Comparison of ENCODE assay signal across 21 cellular contexts in the genomic region with DNA sequence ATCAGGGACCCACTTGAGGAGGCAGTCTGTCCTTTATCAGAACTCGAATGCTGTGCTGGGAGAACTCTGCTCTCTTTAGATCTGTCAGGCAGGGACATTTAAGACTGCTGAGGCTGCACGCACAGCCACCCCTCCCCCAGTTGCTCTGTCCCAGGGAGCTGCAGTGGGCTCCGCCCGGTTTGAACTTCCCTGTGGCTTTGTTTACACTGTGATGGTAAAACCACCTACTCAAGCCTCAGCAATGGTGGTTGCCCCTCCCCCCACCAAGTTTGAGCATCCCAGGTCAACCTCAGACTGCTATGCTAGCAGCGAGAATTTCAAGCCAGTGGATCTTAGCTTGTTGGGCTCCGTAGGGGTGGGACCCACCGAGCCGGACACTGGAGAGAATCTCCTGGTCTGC. TPM values are rescaled to one million over a fixed set of nuclear protein-coding genes. Genes with fewer than 3 reads are reported as not detected.
DNase-seq lines count a peak whose midpoint lies in the region; ATAC-seq, FAIRE-seq and TF ChIP-seq lines count a peak whose summit lies in the region.
"Had no signal": no experiment of that assay in that cellular context is flagged by ENCODE, and none has a peak within 500 bp of the region (broad histone marks: within the 10 kb centered on the region; RNA-seq: fewer than 3 reads in every experiment).

No MANE protein-coding gene starts in this region.

- H3K27ac ChIP-seq in K562 (ENCODE audit: extremely low read depth, low read depth, low read length) = no peak overlapping the region
- no peak overlapping the region for H3K27ac ChIP-seq in HepG2 (ENCODE audit: extremely low read length, insufficient read depth, low read length)
- H3K27ac ChIP-seq: GM23248, SJCRH30 had no signal

- H4K20me1 ChIP-seq in K562 (replicated peaks; ENCODE audit: control insufficient read depth, insufficient read depth, low read length) (no peaks in the 10 kb centered on the region), HepG2 (ENCODE audit: insufficient read depth, low read length) (no peaks in the 10 kb centered on the region)
- H4K20me1 ChIP-seq: BLaER1 treated with 17β-estradiol and CSF1 and Interleukin-3, amounts not matched to agents 10 nM and 100 nM had no signal

- POLR2A ChIA-PET in K562 (lab: Yijun Ruan, JAX) = interaction anchor here (0.8 kb wide), 1 partner anchor 9 kb away, joined by 3 read pairs; no protein-coding TSS in a partner anchor
- POLR2A ChIA-PET in HepG2 (lab: Yijun Ruan, JAX) = no interaction called here

- FAIRE-seq in K562 (lab: Jason Lieb, UNC) = no peak
- no peak for FAIRE-seq in HepG2 (lab: Jason Lieb, UNC)
- FAIRE-seq: G401.6, GM12891 had no signal

- no peak for TF ChIP-seq RAD21 in K562 (CRISPR knock-in tag; conservative IDR thresholded peaks at IDR 0.05 in 1 of 2, IDR thresholded peaks at IDR 0.05 in 1 of 2)
- no peak for TF ChIP-seq RAD21 in HepG2 (CRISPR knock-in tag; IDR thresholded peaks at IDR 0.05)

- H3K27me3 ChIP-seq in K562 (ENCODE audit: control insufficient read depth in 2 of 2, insufficient read depth in 2 of 2, low read length in 2 of 2) (no peaks in the 10 kb centered on the region), HepG2 (ENCODE audit: control insufficient read depth in 1 of 2, insufficient read depth in 2 of 2, low read length in 2 of 2) (no peaks in the 10 kb centered on the region)
- H3K27me3 ChIP-seq: BLaER1 treated with 17β-estradiol and CSF1 and Interleukin-3, amounts not matched to agents 10 nM and 100 nM; SJCRH30 had no signal

- H3K9me3 ChIP-seq in K562 (replicated peaks; ENCODE audit: control insufficient read depth, insufficient read depth, low read depth, low read length) = no peaks in the 10 kb centered on the region
- H3K9me3 ChIP-seq in HepG2 (ENCODE audit: low read length) = no peaks in the 10 kb centered on the region
- H3K9me3 ChIP-seq: SJCRH30 had no signal

- no peak for TF ChIP-seq CTCF in K562 (IDR thresholded peaks at IDR 0.05 in 2 of 3, conservative IDR thresholded peaks at IDR 0.05 in 1 of 3; ENCODE audit: insufficient read depth in 2 of 3, low read depth in 1 of 3, low read length in 3 of 3)
- no peak for TF ChIP-seq CTCF in HepG2 (CRISPR knock-in tag; IDR thresholded peaks at IDR 0.05)

- no peaks in the 10 kb centered on the region for H3K36me3 ChIP-seq in K562 (ENCODE audit: control insufficient read depth, insufficient read depth, low read length)
- H3K36me3 ChIP-seq in HepG2 (replicated peaks in 1 of 2; ENCODE audit: control insufficient read depth in 1 of 2, insufficient read depth in 2 of 2, low read length in 2 of 2) = no peaks in the 10 kb centered on the region
- H3K36me3 ChIP-seq: BLaER1 treated with 17β-estradiol and CSF1 and Interleukin-3, amounts not matched to agents 10 nM and 100 nM; SJCRH30 had no signal

- no peaks in the 10 kb centered on the region for H3K9me1 ChIP-seq in K562 (ENCODE audit: control insufficient read depth, insufficient read depth, low read length)

- CTCF ChIA-PET in K562 (lab: Yijun Ruan, JAX; ENCODE audit: low intra/inter-chr PET ratio) = no interaction called here
- CTCF ChIA-PET in HepG2 (lab: Yijun Ruan, JAX; ENCODE audit: low intra/inter-chr PET ratio, low total read pairs) = no interaction called here

- peak; percentile 40; the same call in 1 of the 3 replicates for ATAC-seq in K562
- peak; percentile 32; the same call in 2 of the 3 replicates for ATAC-seq in HepG2
- no peak for ATAC-seq in GM21423 (IDR thresholded peaks at IDR 0.05; ENCODE audit: unreplicated experiment)
- ATAC-seq in GM19455 (IDR thresholded peaks at IDR 0.05; ENCODE audit: unreplicated experiment) = no peak

- H3K4me3 ChIP-seq in K562 (no peak overlapping the region), HepG2 (replicated peaks in 1 of 3; ENCODE audit: insufficient read depth in 1 of 3, low read depth in 2 of 3, low read length in 3 of 3) (no peak overlapping the region)
- H3K4me3 ChIP-seq: BLaER1 treated with 17β-estradiol and CSF1 and Interleukin-3, amounts not matched to agents 10 nM and 100 nM; GM23248; SJCRH30 had no signal

- BruUV-seq in K562 (replicated peaks; lab: Mats Ljungman, UMichigan) (no TSS peak), HepG2 (replicated peaks; lab: Mats Ljungman, UMichigan) (no TSS peak)

- no peak for TF ChIP-seq EP300 in K562 (IDR thresholded peaks at IDR 0.05; ENCODE audit: low read length)
- TF ChIP-seq EP300 in HepG2 (IDR thresholded peaks at IDR 0.05; ENCODE audit: low read depth in 2 of 2, low read length in 2 of 2) = no peak
- no peak for TF ChIP-seq EP300 in HepG2 (CRISPR knock-in tag; IDR thresholded peaks at IDR 0.05; ENCODE audit: borderline replicate concordance)

- H3K79me2 ChIP-seq in K562 (ENCODE audit: control insufficient read depth, insufficient read depth, low read length) (no peaks in the 10 kb centered on the region), HepG2 (ENCODE audit: insufficient read depth, low read length) (no peaks in the 10 kb centered on the region)

- H3K9ac ChIP-seq in K562 (ENCODE audit: insufficient read depth in 1 of 2, low read depth in 2 of 2, low read length in 2 of 2) (no peak overlapping the region), HepG2 (ENCODE audit: insufficient read depth, low read depth, low read length) (no peak overlapping the region)
- H3K9ac ChIP-seq: BLaER1 treated with 17β-estradiol and CSF1 and Interleukin-3, amounts not matched to agents 10 nM and 100 nM; GM23248 had no signal

- in situ Hi-C loops in K562 (cut with MboI) (no loop called here), HepG2 (cut with HindIII; ENCODE audit: extremely low pct_ligation_motif_present, low pct_unique_long_range_greater_than_20kb) (no loop called here)

- 0% methylated on average over 8 of the region's 8 CpGs for WGBS in K562 (ENCODE audit: insufficient coverage, low coverage, missing lambda C conversion rate)
- WGBS in HepG2 (ENCODE audit: low lambda C conversion rate) = 14% methylated on average over 8 of the region's 8 CpGs

- peak in 2 of 3 experiments; percentile 16 to 47 for DNase-seq in NCI-H1417 (lab: John Stamatoyannopoulos, UW)
- DNase-seq in NCI-H1417 treated with DMSO at 0.1 percent for 48 hours (lab: John Stamatoyannopoulos, UW) = no peak
- DNase-seq in NCI-H510A (lab: John Stamatoyannopoulos, UW) = peak; percentile 74
- DNase-seq in K562 (ENCODE audit: extremely low read depth in 1 of 4, low spot score in 3 of 4) = peak in 1 of 4 experiments; percentile 11
- DNase-seq in HepG2 (ENCODE audit: low spot score) = no peak
- DNase-seq in activated CD4-positive, alpha-beta T cell treated with anti-CD3 and anti-CD28 coated beads for 48 hours = no peak
- DNase-seq: 8988T, DMS79, GM23248, HFFc6, MM.1S, NCI-H1105, NCI-H1930, NCI-H69, SJCRH30, SW 1271 had no signal

- H3K4me1 ChIP-seq in K562 (replicated peaks in 1 of 2; ENCODE audit: control insufficient read depth in 2 of 2, insufficient read depth in 2 of 2, low read length in 2 of 2) (no peaks in the 10 kb centered on the region), HepG2 (ENCODE audit: insufficient read depth, low read length) (no peaks in the 10 kb centered on the region)
- H3K4me1 ChIP-seq: SJCRH30 had no signal

- no peak for TF ChIP-seq POLR2A in K562 (conservative IDR thresholded peaks at IDR 0.05)
- TF ChIP-seq POLR2A in HepG2 (IDR thresholded peaks at IDR 0.05; ENCODE audit: insufficient read depth in 1 of 2, low read depth in 2 of 2, low read length in 2 of 2) = no peak

- H2AFZ ChIP-seq in K562 (ENCODE audit: low read depth, low read length) (peak overlapping the region; percentile 23; the same call in 1 of the 2 replicates), HepG2 (ENCODE audit: low read length) (no peak overlapping the region)
- H2AFZ ChIP-seq: GM23248 had no signal

- intact Hi-C loops in K562 (cut with micrococcal nuclease) (no loop called here), HepG2 (cut with micrococcal nuclease; ENCODE audit: unreplicated experiment) (no loop called here)

- H3K4me2 ChIP-seq in K562 (ENCODE audit: insufficient read depth, low read length) (peak overlapping the region; percentile 18; the same call in 1 of the 2 replicates), HepG2 (ENCODE audit: low read depth, low read length) (no peak overlapping the region)

RNA-seq across cellular contexts. Expression of a gene that starts 11.8 kb away (rescaled TPM):
- not detected in 2 replicates for total RNA-seq in K562 (2011; cell fraction: chromatin; rRNA removed; ENCODE audit: low replicate concordance)
- total RNA-seq in K562 (2011; cell fraction: nucleolus; rRNA removed) = not detected in 2 replicates
- not detected in 2 replicates for total RNA-seq in K562 (2011; cell fraction: nucleoplasm; rRNA removed)
- not detected in 2 replicates for total RNA-seq in K562 (2014; rRNA removed)
- not detected in 2 replicates for total RNA-seq in K562 (2014; rRNA removed; fragmentation: Illumina TruSeq; extraction: Trizol)
- not detected in 2 replicates for total RNA-seq in K562 (2015; rRNA removed; fragmentation: Illumina TruSeq; extraction: Trizol)
- total RNA-seq in K562 (2021) = not detected in 2 replicates
- not detected in 2 replicates for polyA plus RNA-seq in K562 (2011; rRNA removed)
- polyA plus RNA-seq in K562 (2011; cell fraction: cytosol; rRNA removed) = not detected in 2 replicates
- not detected in 2 replicates for polyA plus RNA-seq in K562 (2011; cell fraction: nucleus; rRNA removed)
- polyA plus RNA-seq in K562 (2012) = not detected in 2 replicates
- not detected in 2 replicates for polyA plus RNA-seq in K562 (2014; fragmentation: Illumina TruSeq; extraction: Trizol)
- polyA plus RNA-seq in K562 (2014; fragmentation: Nextera tagmentation; extraction: Ambion mirVana) = not detected
- polyA plus RNA-seq in K562 (2014; rRNA removed) = not detected in 2 replicates
- not detected in 2 replicates for polyA minus RNA-seq in K562 (2011; rRNA and poly(A)+ RNA removed)
- polyA minus RNA-seq in K562 (2011; cell fraction: cytosol; rRNA and poly(A)+ RNA removed) = not detected in 2 replicates
- polyA minus RNA-seq in K562 (2011; cell fraction: nucleus; rRNA and poly(A)+ RNA removed) = not detected in 2 replicates
- total RNA-seq in HepG2 (2016; rRNA removed; fragmentation: Illumina TruSeq; extraction: Trizol) = not detected in 2 replicates
- total RNA-seq in HepG2 (2016; cell fraction: cytosol; rRNA removed; fragmentation: Illumina TruSeq; extraction: Trizol; ENCODE audit: low read depth) = not detected in 2 replicates
- total RNA-seq in HepG2 (2016; cell fraction: insoluble cytoplasmic fraction; rRNA removed; fragmentation: Illumina TruSeq; extraction: Trizol) = not detected in 2 replicates
- total RNA-seq in HepG2 (2016; cell fraction: membrane; rRNA removed; fragmentation: Illumina TruSeq; extraction: Trizol) = not detected in 2 replicates
- total RNA-seq in HepG2 (2016; cell fraction: nucleus; rRNA removed; fragmentation: Illumina TruSeq; extraction: Trizol) = not detected in 2 replicates
- not detected in 2 replicates for polyA plus RNA-seq in HepG2 (2011; rRNA removed)
- not detected in 2 replicates for polyA plus RNA-seq in HepG2 (2011; cell fraction: cytosol; rRNA removed)
- polyA plus RNA-seq in HepG2 (2011; cell fraction: nucleus; rRNA removed) = not detected in 2 replicates
- not detected in 2 replicates for polyA plus RNA-seq in HepG2 (2012)
- not detected in 2 replicates for polyA plus RNA-seq in HepG2 (2016; cell fraction: cytosol; fragmentation: Illumina TruSeq; extraction: Trizol; ENCODE audit: low read depth)
- polyA plus RNA-seq in HepG2 (2016; cell fraction: insoluble cytoplasmic fraction; fragmentation: Illumina TruSeq; extraction: Trizol; ENCODE audit: low read depth) = not detected in 2 replicates
- not detected in 2 replicates for polyA plus RNA-seq in HepG2 (2016; cell fraction: membrane; fragmentation: Illumina TruSeq; extraction: Trizol; ENCODE audit: low read depth)
- not detected in 2 replicates for polyA plus RNA-seq in HepG2 (2016; cell fraction: nucleus; fragmentation: Illumina TruSeq; extraction: Trizol; ENCODE audit: insufficient read depth, low read depth)
- polyA minus RNA-seq in HepG2 (2011; rRNA and poly(A)+ RNA removed; ENCODE audit: low replicate concordance) = not detected in 2 replicates
- polyA minus RNA-seq in HepG2 (2011; cell fraction: cytosol; rRNA and poly(A)+ RNA removed) = not detected in 2 replicates
- polyA minus RNA-seq in HepG2 (2011; cell fraction: nucleus; rRNA and poly(A)+ RNA removed) = not detected in 2 replicates
- total RNA-seq: GM23248, HFFc6, SJCRH30 had no signal
- polyA plus RNA-seq: GM23248 had no signal

Comparison
In these comparisons a context has a peak if more than half of its experiments do, and no peak if none do; other contexts are left out.
1. DNase-seq: peak in NCI-H1417 (2 of 3) and NCI-H510A (single experiment); none in NCI-H1417 treated with DMSO at 0.1 percent for 48 hours (single experiment), HepG2 (single experiment) and activated CD4-positive, alpha-beta T cell treated with anti-CD3 and anti-CD28 coated beads for 48 hours (single experiment).
2. ATAC-seq: peak in K562 (single experiment) and HepG2 (single experiment); none in GM21423 (single experiment) and GM19455 (single experiment).